In the genomic region with DNA sequence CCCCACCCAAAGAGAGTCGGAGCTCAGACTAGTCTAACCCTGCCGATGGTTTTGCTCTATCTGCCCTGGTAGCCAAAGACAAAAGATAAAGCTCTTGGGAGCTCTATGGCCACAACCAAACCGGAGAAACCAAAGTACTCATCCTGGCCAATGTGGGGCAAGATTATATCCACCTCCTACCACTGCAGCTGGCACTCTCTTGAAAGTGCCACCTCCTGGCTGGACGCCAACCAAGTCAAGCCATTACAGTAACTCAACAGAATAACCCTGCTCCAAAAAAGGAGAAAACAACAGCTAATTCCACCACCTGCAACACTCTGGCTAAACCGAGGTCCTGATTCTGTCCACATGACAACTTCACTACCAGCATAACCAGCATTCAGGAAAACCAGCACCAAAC, we compare ENCODE assay signal across 23 cellular contexts. TPM values are rescaled to one million over a fixed set of nuclear protein-coding genes. Genes with fewer than 3 reads are reported as not detected.
DNase-seq lines count a peak whose midpoint lies in the region; ATAC-seq, FAIRE-seq and TF ChIP-seq lines count a peak whose summit lies in the region.
"Had no signal": no experiment of that assay in that cellular context is flagged by ENCODE, and none has a peak within 500 bp of the region (broad histone marks: within the 10 kb centered on the region; RNA-seq: fewer than 3 reads in every experiment).

No MANE protein-coding gene starts in this region.

- no peak overlapping the region for H3K4me2 ChIP-seq in mesenchymal stem cell (ENCODE audit: low read length, poor library complexity, severe bottlenecking)
- H3K4me2 ChIP-seq: A549; BLaER1 treated with 17β-estradiol and CSF1 and Interleukin-3, amounts not matched to agents 10 nM and 100 nM had no signal

- H2BK12ac ChIP-seq in mesenchymal stem cell (ENCODE audit: low read length in 2 of 2): no peak overlapping the region

- no peak overlapping the region for H2BK5ac ChIP-seq in mesenchymal stem cell (ENCODE audit: low read depth, low read length, poor library complexity, severe bottlenecking)

- WGBS in mesenchymal stem cell: 93% methylated on average over 5 of the region's 5 CpGs

- peaks cover 17% of the 10 kb centered on the region for H3K79me1 ChIP-seq in mesenchymal stem cell (replicated peaks; ENCODE audit: low read length, poor library complexity, severe bottlenecking)

- no peak overlapping the region for H3K4me3 ChIP-seq in kidney (ENCODE audit: low read length in 2 of 2)
- no peak overlapping the region for H3K4me3 ChIP-seq in mesenchymal stem cell (ENCODE audit: insufficient read depth in 1 of 2, low read depth in 1 of 2, low read length in 2 of 2)
- H3K4me3 ChIP-seq: A549; BLaER1 treated with 17β-estradiol and CSF1 and Interleukin-3, amounts not matched to agents 10 nM and 100 nM had no signal

- intact Hi-C loops in Right ventricle myocardium superior (cut with DNase I) (no loop called here), Right ventricle myocardium inferior (cut with DNase I) (no loop called here), kidney (cut with DNase I) (no loop called here)

- no peaks in the 10 kb centered on the region for H3K4me1 ChIP-seq in kidney (ENCODE audit: control insufficient read depth in 1 of 2, insufficient read depth in 1 of 2, low read depth in 1 of 2, low read length in 2 of 2)
- no peaks in the 10 kb centered on the region for H3K4me1 ChIP-seq in mesenchymal stem cell (ENCODE audit: control insufficient read depth, insufficient read depth, low read depth, low read length)
- H3K4me1 ChIP-seq: A549; BLaER1 treated with 17β-estradiol and CSF1 and Interleukin-3, amounts not matched to agents 10 nM and 100 nM; Caco-2 had no signal

- H2AK5ac ChIP-seq in mesenchymal stem cell (ENCODE audit: low read length, severe bottlenecking): no peak overlapping the region

- H3K27ac ChIP-seq in kidney (ENCODE audit: low read depth in 2 of 2, low read length in 2 of 2): no peak overlapping the region
- no peak overlapping the region for H3K27ac ChIP-seq in mesenchymal stem cell (ENCODE audit: low read length, poor library complexity, severe bottlenecking)
- H3K27ac ChIP-seq: 22Rv1; A549; BLaER1 treated with 17β-estradiol and CSF1 and Interleukin-3, amounts not matched to agents 10 nM and 100 nM; C4-2B had no signal

- H3K36me3 ChIP-seq in kidney (ENCODE audit: control insufficient read depth in 1 of 2, insufficient read depth in 2 of 2, low read length in 2 of 2) (no peaks in the 10 kb centered on the region), mesenchymal stem cell (ENCODE audit: control insufficient read depth in 1 of 2, insufficient read depth in 2 of 2, low read depth in 1 of 2, low read length in 2 of 2) (no peaks in the 10 kb centered on the region)

- H3K14ac ChIP-seq in mesenchymal stem cell (ENCODE audit: low read length in 2 of 2): no peak overlapping the region

- H4K8ac ChIP-seq in mesenchymal stem cell (ENCODE audit: low read length): no peak overlapping the region

- no peak for ATAC-seq in Right ventricle myocardium superior (ENCODE audit: poor library complexity)
- no peak for ATAC-seq in Right ventricle myocardium inferior
- no peak for ATAC-seq in HG03039 (IDR thresholded peaks at IDR 0.05; ENCODE audit: unreplicated experiment)
- ATAC-seq: A549; CD8-positive, alpha-beta T cell had no signal

- no peak overlapping the region for H4K91ac ChIP-seq in mesenchymal stem cell (ENCODE audit: low read length)

- no peak overlapping the region for H2BK120ac ChIP-seq in mesenchymal stem cell (ENCODE audit: low read depth, low read length)

- FAIRE-seq in kidney (lab: Jason Lieb, UNC): no peak
- FAIRE-seq: A549, D721Med, G401.6, GM12891, GM19239 had no signal

- no peak overlapping the region for H3K4ac ChIP-seq in mesenchymal stem cell (ENCODE audit: low read depth in 1 of 2, low read length in 2 of 2)

- H3K9ac ChIP-seq in kidney (ENCODE audit: low read length in 2 of 2) (no peak overlapping the region), mesenchymal stem cell (ENCODE audit: low read length) (no peak overlapping the region)
- H3K9ac ChIP-seq: BLaER1 treated with 17β-estradiol and CSF1 and Interleukin-3, amounts not matched to agents 10 nM and 100 nM had no signal

- no peak for TF ChIP-seq CTCF in kidney (IDR thresholded peaks at IDR 0.05; ENCODE audit: borderline replicate concordance, extremely low read depth, insufficient read depth)

- no peak overlapping the region for H3K23ac ChIP-seq in mesenchymal stem cell (ENCODE audit: low read length in 2 of 2)

- H3K18ac ChIP-seq in mesenchymal stem cell (ENCODE audit: low read depth in 1 of 2, low read length in 2 of 2): no peak overlapping the region

- DNase-seq in DMS 273 (lab: John Stamatoyannopoulos, UW; ENCODE audit: unreplicated experiment): peak; percentile 24
- no peak for DNase-seq in DMS 273 treated with DMSO at 0.1 percent for 48 hours (lab: John Stamatoyannopoulos, UW)
- DNase-seq in Right ventricle myocardium superior: peak; percentile 43
- no peak for DNase-seq in Right ventricle myocardium inferior (ENCODE audit: missing footprints)
- DNase-seq in RPMI8226: peak; percentile 82
- peak; percentile 46 for DNase-seq in kidney
- DNase-seq in mesenchymal stem cell: no peak
- DNase-seq: AML-193; Caco-2; Calu3; CD4-positive, alpha-beta T cell; CD8-positive, alpha-beta T cell; DMS79 treated with DMSO at 0.1 percent for 48 hours; GF-D8 had no signal

- no peak overlapping the region for H2AFZ ChIP-seq in mesenchymal stem cell (ENCODE audit: low read depth, low read length)

- H3K9me3 ChIP-seq in kidney (ENCODE audit: control insufficient read depth in 1 of 2, low read length in 2 of 2) (peaks cover 2 to 38% of the 10 kb centered on the region in 2 donors), mesenchymal stem cell (ENCODE audit: control insufficient read depth, low read length) (no peaks in the 10 kb centered on the region)
- H3K9me3 ChIP-seq: Caco-2 had no signal

- H2BK15ac ChIP-seq in mesenchymal stem cell (ENCODE audit: low read depth, poor library complexity, severe bottlenecking): no peak overlapping the region

- no peaks in the 10 kb centered on the region for H3K27me3 ChIP-seq in mesenchymal stem cell (ENCODE audit: control insufficient read depth in 1 of 2, insufficient read depth in 1 of 2, low read length in 2 of 2)
- H3K27me3 ChIP-seq: BLaER1 treated with 17β-estradiol and CSF1 and Interleukin-3, amounts not matched to agents 10 nM and 100 nM had no signal

RNA-seq across cellular contexts. Expression of a gene that starts 57.6 kb away (rescaled TPM):
- total RNA-seq in Right ventricle myocardium superior (37.4 TPM), Right ventricle myocardium inferior (40.5 TPM), kidney (93.5 TPM)
- polyA plus RNA-seq in kidney (ENCODE audit: insufficient read depth, low read depth, low replicate concordance): 9.8 TPM
- 28.8 TPM for polyA plus RNA-seq in mesenchymal stem cell (2013, experiment 1 of 2)
- polyA plus RNA-seq in mesenchymal stem cell (2013, experiment 2 of 2): 29.6 TPM

Comparison
In these comparisons a context has a peak if more than half of its experiments do, and no peak if none do; other contexts are left out.
1. DNase-seq: peak in DMS 273 (single experiment), Right ventricle myocardium superior (single experiment), RPMI8226 (single experiment) and kidney (single experiment); none in DMS 273 treated with DMSO at 0.1 percent for 48 hours (single experiment), Right ventricle myocardium inferior (single experiment) and mesenchymal stem cell (single experiment).